ENCODE assay signal across 22 cellular contexts in the genomic region with DNA sequence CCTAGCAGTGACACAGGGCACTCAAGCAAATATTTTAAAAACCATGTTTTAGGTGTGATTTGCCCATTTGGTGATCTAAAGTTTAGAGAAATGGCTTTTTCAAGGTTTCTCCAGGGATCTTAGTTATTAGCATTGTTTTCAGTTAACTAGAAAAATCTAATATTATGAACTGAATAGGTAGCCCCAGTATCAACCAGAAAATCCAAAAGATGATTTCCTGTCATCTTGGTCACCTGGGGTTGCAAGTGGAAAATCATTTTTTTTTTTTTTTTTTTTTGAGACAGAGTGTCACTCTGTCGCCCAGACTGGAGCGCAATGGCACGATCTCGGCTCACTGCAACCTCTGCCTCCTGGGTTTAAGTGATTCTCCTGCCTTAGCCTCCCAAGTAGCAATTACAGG.
DNase-seq lines count a peak whose midpoint lies in the region; ATAC-seq and TF ChIP-seq lines count a peak whose summit lies in the region.
"Had no signal": no experiment of that assay in that cellular context is flagged by ENCODE, and none has a peak within 500 bp of the region (broad histone marks: within the 10 kb centered on the region; RNA-seq: fewer than 3 reads in every experiment).

No MANE protein-coding gene starts in this region.

- H3K4ac ChIP-seq in mesendoderm (ENCODE audit: low read depth, low read length): no peak overlapping the region

- no CpG with 5 or more reads among the region's 4 CpGs for WGBS in mesendoderm (ENCODE audit: extremely low coverage, insufficient coverage, low lambda C conversion rate)

- no peak overlapping the region for H3K27ac ChIP-seq in GM23338 (ENCODE audit: low read depth)
- H3K27ac ChIP-seq in HEK293 (ENCODE audit: extremely low read depth, low read depth, low read length): no peak overlapping the region
- no peak overlapping the region for H3K27ac ChIP-seq in OCI-LY7 (ENCODE audit: low read depth, low read length, poor library complexity, severe bottlenecking)
- H3K27ac ChIP-seq in mesendoderm (ENCODE audit: low read depth, low read length): no peak overlapping the region
- H3K27ac ChIP-seq: BLaER1 had no signal

- H3K4me3 ChIP-seq in GM23338 (no peak overlapping the region), HEK293 (ENCODE audit: low read depth, low read length) (no peak overlapping the region), OCI-LY7 (ENCODE audit: low read depth, low read length, poor library complexity, severe bottlenecking) (no peak overlapping the region), mesendoderm (ENCODE audit: low read length) (no peak overlapping the region)
- H3K4me3 ChIP-seq: BLaER1, GM12878 had no signal

- peaks cover 67% of the 10 kb centered on the region for H3K9me3 Mint-ChIP-seq in GM23338

- no peak overlapping the region for H2AK5ac ChIP-seq in mesendoderm (ENCODE audit: low read length)

- H3K27me3 ChIP-seq in GM23338 (ENCODE audit: insufficient read depth): no peaks in the 10 kb centered on the region
- no peaks in the 10 kb centered on the region for H3K27me3 ChIP-seq in mesendoderm (ENCODE audit: insufficient read depth, low read length, poor library complexity)
- H3K27me3 ChIP-seq: BE2C, BLaER1 had no signal

- H3K56ac ChIP-seq in mesendoderm (ENCODE audit: low read length): no peak overlapping the region

- DNase-seq in GM23338 (ENCODE audit: low spot score) (peak; percentile 44), OCI-LY7 (ENCODE audit: low spot score) (peak; percentile 12), mesendoderm (peak; percentile 23), GM20000 (ENCODE audit: low spot score) (no peak), D341Med (ENCODE audit: low spot score) (no peak), NOMO-1 treated with DMSO at 0.1 percent for 48 hours (lab: John Stamatoyannopoulos, UW; ENCODE audit: unreplicated experiment) (no peak)
- DNase-seq: 8988T; ACHN; BE2C; C1 segment of cervical spinal cord; CD4-positive, alpha-beta memory T cell; CD8-positive, alpha-beta memory T cell; COR-L47; DMS79; DND-41; EL; GDM1 had no signal

- H3K27me3 Mint-ChIP-seq in GM23338 (ENCODE audit: insufficient read depth, low read depth, poor library complexity): peaks cover 1% of the 10 kb centered on the region
- H3K27me3 Mint-ChIP-seq: CD4-positive, CD25-positive, alpha-beta regulatory T cell had no signal

- no peaks in the 10 kb centered on the region for H3K4me1 ChIP-seq in GM23338 (ENCODE audit: insufficient read depth)
- H3K4me1 ChIP-seq in HEK293 (ENCODE audit: control insufficient read depth, insufficient read depth, low read length): no peaks in the 10 kb centered on the region
- H3K4me1 ChIP-seq in OCI-LY7 (ENCODE audit: insufficient read depth, low read length, poor library complexity, severe bottlenecking): no peaks in the 10 kb centered on the region
- H3K4me1 ChIP-seq in mesendoderm (ENCODE audit: control insufficient read depth, low read depth, low read length): no peaks in the 10 kb centered on the region
- H3K4me1 ChIP-seq: BE2C, BLaER1 had no signal

- POLR2A ChIA-PET in HEK293 (lab: Yijun Ruan, JAX): no interaction called here
- POLR2A ChIA-PET in OCI-LY7 (lab: Charles Lee): no interaction called here

- no peaks in the 10 kb centered on the region for H3F3A ChIP-seq in GM23338 (replicated peaks; ENCODE audit: low read depth)

- BruUV-seq in OCI-LY7 (replicated peaks; lab: Mats Ljungman, UMichigan): no TSS peak

- no peak for ATAC-seq in GM23338
- ATAC-seq: GM12878 had no signal

- no peak overlapping the region for H3K9ac ChIP-seq in mesendoderm (ENCODE audit: low read length)
- H3K9ac ChIP-seq: BLaER1 had no signal

- no peak overlapping the region for H3K4me3 Mint-ChIP-seq in GM23338
- H3K4me3 Mint-ChIP-seq: CD14-positive monocyte; CD4-positive, alpha-beta memory T cell; CD4-positive, CD25-positive, alpha-beta regulatory T cell; CD8-positive, alpha-beta memory T cell had no signal

- H3K36me3 Mint-ChIP-seq in GM23338 (ENCODE audit: low read depth): peaks cover 56% of the 10 kb centered on the region
- H3K36me3 Mint-ChIP-seq: CD14-positive monocyte; CD4-positive, CD25-positive, alpha-beta regulatory T cell had no signal

- no peak overlapping the region for H2BK15ac ChIP-seq in mesendoderm (replicated peaks; ENCODE audit: low read depth)

- no peak overlapping the region for H4K5ac ChIP-seq in mesendoderm (ENCODE audit: low read length)

- no peak for TF ChIP-seq CTCF in GM23338 (conservative IDR thresholded peaks at IDR 0.05; ENCODE audit: low read depth in 2 of 2)
- no peak for TF ChIP-seq CTCF in HEK293 (tag by site-specific recombination; IDR thresholded peaks at IDR 0.05)
- no peak for TF ChIP-seq CTCF in OCI-LY7 (conservative IDR thresholded peaks at IDR 0.05; ENCODE audit: low read length)
- no peak for TF ChIP-seq CTCF in GM20000 (IDR thresholded peaks at IDR 0.05; ENCODE audit: extremely low read depth, missing control alignments)

- H3K79me2 ChIP-seq in GM23338 (replicated peaks; ENCODE audit: insufficient read depth) (no peaks in the 10 kb centered on the region), OCI-LY7 (ENCODE audit: insufficient read depth, low read depth, low read length) (no peaks in the 10 kb centered on the region), mesendoderm (ENCODE audit: control insufficient read depth, insufficient read depth, low read length) (no peaks in the 10 kb centered on the region)

- no peak overlapping the region for H3K18ac ChIP-seq in mesendoderm (ENCODE audit: low read length)

- H3K9me2 ChIP-seq in GM23338 (ENCODE audit: insufficient read depth) (peaks cover 5% of the 10 kb centered on the region; the same call in 1 of the 2 replicates), OCI-LY7 (ENCODE audit: insufficient read depth, low read length) (no peaks in the 10 kb centered on the region)

- H3K9me3 ChIP-seq in HEK293 (ENCODE audit: control insufficient read depth, insufficient read depth, low read depth, low read length): peaks cover 2% of the 10 kb centered on the region; the same call in 1 of the 2 replicates
- no peaks in the 10 kb centered on the region for H3K9me3 ChIP-seq in OCI-LY7 (ENCODE audit: low read length)
- H3K9me3 ChIP-seq: BE2C had no signal

- no peaks in the 10 kb centered on the region for H3K79me1 ChIP-seq in mesendoderm (ENCODE audit: low read length)

- H3K36me3 ChIP-seq in GM23338 (ENCODE audit: insufficient read depth) (no peaks in the 10 kb centered on the region), HEK293 (ENCODE audit: control insufficient read depth in 2 of 2, insufficient read depth in 1 of 2, low read length in 2 of 2) (no peaks in the 10 kb centered on the region), OCI-LY7 (ENCODE audit: insufficient read depth, low read length) (no peaks in the 10 kb centered on the region), mesendoderm (ENCODE audit: control insufficient read depth, insufficient read depth, low read length) (no peaks in the 10 kb centered on the region)
- H3K36me3 ChIP-seq: BE2C, BLaER1 had no signal

- no peak overlapping the region for H4K8ac ChIP-seq in mesendoderm (ENCODE audit: low read depth, low read length)

- no peak overlapping the region for H2BK5ac ChIP-seq in mesendoderm (ENCODE audit: low read length)

- H3K23ac ChIP-seq in mesendoderm (ENCODE audit: low read length): no peak overlapping the region

- H2AFZ ChIP-seq in GM23338 (no peak overlapping the region), OCI-LY7 (ENCODE audit: low read length) (no peak overlapping the region)

- H3K4me1 Mint-ChIP-seq in GM23338: no peaks in the 10 kb centered on the region
- H3K4me1 Mint-ChIP-seq: CD14-positive monocyte; CD4-positive, alpha-beta memory T cell; CD4-positive, CD25-positive, alpha-beta regulatory T cell; CD8-positive, alpha-beta memory T cell had no signal

- H3K4me2 ChIP-seq in GM23338: no peak overlapping the region
- no peak overlapping the region for H3K4me2 ChIP-seq in OCI-LY7 (ENCODE audit: low read length)
- no peak overlapping the region for H3K4me2 ChIP-seq in mesendoderm (ENCODE audit: low read length)
- H3K4me2 ChIP-seq: BLaER1 had no signal

- H4K20me1 ChIP-seq in GM23338 (replicated peaks; ENCODE audit: insufficient read depth): no peaks in the 10 kb centered on the region
- no peaks in the 10 kb centered on the region for H4K20me1 ChIP-seq in OCI-LY7 (ENCODE audit: insufficient read depth, low read length)
- H4K20me1 ChIP-seq: BLaER1 had no signal

- intact Hi-C loops in OCI-LY7 (cut with micrococcal nuclease; ENCODE audit: unreplicated experiment): no loop called here

- CTCF ChIA-PET in HEK293 (lab: Yijun Ruan, JAX): interaction anchor here (0.6 to 7.2 kb wide), 3 partner anchors 20 to 184 kb away, joined by 5 to 110 read pairs (median 33); no protein-coding TSS in a partner anchor
- CTCF ChIA-PET in OCI-LY7 (lab: Charles Lee; ENCODE audit: unreplicated experiment): no interaction called here

- H3K27ac Mint-ChIP-seq in GM23338: no peak overlapping the region
- H3K27ac Mint-ChIP-seq: CD14-positive monocyte; CD4-positive, alpha-beta memory T cell; CD4-positive, CD25-positive, alpha-beta regulatory T cell; CD8-positive, alpha-beta memory T cell had no signal

- H2BK120ac ChIP-seq in mesendoderm (ENCODE audit: low read depth, low read length): no peak overlapping the region

TF ChIP-seq in GM23338, 12 proteins besides CTCF, POLR2A, EP300 and RAD21 (continues in another document):
- no peak for TF ChIP-seq EZH2 (IDR thresholded peaks at IDR 0.05; ENCODE audit: low read depth, unreplicated experiment)
- TF ChIP-seq POLR2AphosphoS5 (IDR thresholded peaks at IDR 0.05; ENCODE audit: low read depth): no peak
- TF ChIP-seq STAT1 (IDR thresholded peaks at IDR 0.05; ENCODE audit: unreplicated experiment): no peak
- TF ChIP-seq NANOG (IDR thresholded peaks at IDR 0.05; ENCODE audit: borderline replicate concordance): no peak
- TF ChIP-seq ZNF114 (CRISPR knock-in tag; IDR thresholded peaks at IDR 0.05): no peak
- TF ChIP-seq CREB1 (CRISPR knock-in tag; IDR thresholded peaks at IDR 0.05; ENCODE audit: low read depth): no peak

TF ChIP-seq in HEK293, 187 proteins besides CTCF, POLR2A, EP300 and RAD21:
- peak; percentile 84 for TF ChIP-seq SETDB1 (IDR thresholded peaks at IDR 0.05; ENCODE audit: insufficient read length, low read length)
- TF ChIP-seq, protein P1, sequence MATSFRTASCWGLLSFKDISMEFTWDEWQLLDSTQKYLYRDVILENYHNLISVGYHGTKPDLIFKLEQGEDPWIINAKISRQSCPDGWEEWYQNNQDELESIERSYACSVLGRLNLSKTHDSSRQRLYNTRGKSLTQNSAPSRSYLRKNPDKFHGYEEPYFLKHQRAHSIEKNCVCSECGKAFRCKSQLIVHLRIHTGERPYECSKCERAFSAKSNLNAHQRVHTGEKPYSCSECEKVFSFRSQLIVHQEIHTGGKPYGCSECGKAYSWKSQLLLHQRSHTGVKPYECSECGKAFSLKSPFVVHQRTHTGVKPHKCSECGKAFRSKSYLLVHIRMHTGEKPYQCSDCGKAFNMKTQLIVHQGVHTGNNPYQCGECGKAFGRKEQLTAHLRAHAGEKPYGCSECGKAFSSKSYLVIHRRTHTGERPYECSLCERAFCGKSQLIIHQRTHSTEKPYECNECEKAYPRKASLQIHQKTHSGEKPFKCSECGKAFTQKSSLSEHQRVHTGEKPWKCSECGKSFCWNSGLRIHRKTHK (tag by site-specific recombination; IDR thresholded peaks at IDR 0.05): no peak

Comparison
In these comparisons a context has a peak if more than half of its experiments do, and no peak if none do; other contexts are left out.
1. DNase-seq: peak in GM23338 (single experiment), OCI-LY7 (single experiment) and mesendoderm (single experiment); none in GM20000 (single experiment), D341Med (single experiment) and NOMO-1 treated with DMSO at 0.1 percent for 48 hours (single experiment).